1 cellular context compared by ENCODE assay signal in genomic region chr17:5437721-5438317, GRCh38.
TF ChIP-seq lines count a peak whose summit lies in the region.

No MANE protein-coding gene starts in this region.

TF ChIP-seq in H1, 55 proteins besides CTCF, POLR2A, EP300 and RAD21:
- TF ChIP-seq SAP30 (IDR thresholded peaks at IDR 0.05; ENCODE audit: insufficient read depth, insufficient replicate concordance, low read length) (no peak), MAX (IDR thresholded peaks at IDR 0.05) (no peak), SIRT6 (IDR thresholded peaks at IDR 0.05; ENCODE audit: low read length) (no peak), FOSL1 (IDR thresholded peaks at IDR 0.05; ENCODE audit: insufficient read depth, low read depth, low read length) (no peak), RFX5 (IDR thresholded peaks at IDR 0.05; ENCODE audit: borderline replicate concordance, low read depth, low read length) (no peak)
